Comparison of ENCODE assay signal across 20 cellular contexts in the genomic region with DNA sequence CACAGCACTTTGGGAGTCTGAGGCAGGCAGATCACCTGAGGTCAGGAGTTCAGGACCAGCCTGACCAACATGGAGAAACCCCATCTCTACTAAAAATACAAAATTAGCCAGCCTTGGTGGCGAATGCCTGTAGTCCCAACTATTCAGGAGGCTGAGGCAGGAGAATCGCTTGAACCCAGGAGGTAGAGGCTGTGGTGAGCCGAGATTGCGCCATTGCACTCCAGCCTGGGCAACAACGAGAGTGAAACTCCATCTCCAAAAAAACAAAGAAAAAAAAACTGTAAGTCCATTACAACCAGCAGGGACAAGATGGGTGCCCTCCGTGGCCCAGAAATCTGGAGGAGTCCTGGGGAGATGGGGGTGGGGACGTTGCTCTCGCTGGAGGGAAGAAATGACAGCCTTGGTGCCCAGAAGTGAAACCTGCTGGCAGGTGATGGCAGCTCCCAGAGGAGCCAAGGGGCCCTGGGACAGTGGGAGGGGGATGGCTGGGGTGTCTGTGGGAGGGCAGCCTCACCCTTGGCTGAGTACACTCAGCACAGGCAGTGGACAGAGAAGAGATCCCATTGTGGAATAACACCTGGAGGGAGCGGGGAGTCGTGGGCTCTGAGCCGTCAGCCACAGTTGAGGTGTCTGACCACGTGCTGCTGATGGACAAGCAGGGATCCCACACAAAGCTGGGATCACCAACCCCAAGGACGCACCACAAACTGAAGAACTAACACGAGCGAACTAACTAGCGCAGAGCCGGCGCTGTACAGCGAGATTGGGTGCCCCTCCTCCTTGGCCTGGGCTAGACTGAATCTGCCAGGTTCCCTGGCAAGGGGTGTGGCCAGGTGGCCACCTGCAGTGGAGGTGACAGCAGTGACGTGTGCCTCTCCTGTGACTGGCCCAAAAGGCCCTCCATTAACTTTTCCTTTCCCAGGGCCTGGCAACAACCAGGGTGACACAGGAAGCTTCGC. TPM values are rescaled to one million over a fixed set of nuclear protein-coding genes. Genes with fewer than 3 reads are reported as not detected.
A peak's percentile ranks its signal among the peaks of the same experiment; 100 is the strongest.
DNase-seq lines count a peak whose midpoint lies in the region; ATAC-seq and TF ChIP-seq lines count a peak whose summit lies in the region.
"Had no signal": no experiment of that assay in that cellular context is flagged by ENCODE, and none has a peak within 500 bp of the region (broad histone marks: within the 10 kb centered on the region; RNA-seq: fewer than 3 reads in every experiment).

No MANE protein-coding gene starts in this region.

- peaks cover 16 to 17% of the 10 kb centered on the region in 2 experiments; a peak in 3 of 4 replicates for H3K4me1 Mint-ChIP-seq in H9

- peak overlapping the region; percentile 94 to 98 (median 96) for H3K4me2 ChIP-seq in BLaER1 treated with 17β-estradiol and CSF1 and Interleukin-3, amounts not matched to agents 10 nM and 100 nM
- no peak overlapping the region for H3K4me2 ChIP-seq in H9 (ENCODE audit: insufficient read depth, insufficient read length, low read length)

- H3K23me2 ChIP-seq in H9 (ENCODE audit: insufficient read length, low read depth, low read length, poor library complexity, severe bottlenecking): peaks cover 14% of the 10 kb centered on the region

- no peak overlapping the region for H3K18ac ChIP-seq in H9 (ENCODE audit: insufficient read length, low read depth, low read length)

- H4K8ac ChIP-seq in H9 (replicated peaks; ENCODE audit: insufficient read length, low read depth, low read length): no peak overlapping the region

- no peak overlapping the region; a peak in 1 of 7 replicates for H3K27ac Mint-ChIP-seq in H9
- H3K27ac Mint-ChIP-seq: activated CD4-positive, alpha-beta T cell treated with anti-CD3 and anti-CD28 coated beads for 36 hours; activated naive CD8-positive, alpha-beta T cell treated with anti-CD3 and anti-CD28 coated beads, Interleukin-2, amount 10 ng/mL, durations not matched to agents 7 days and 5 days; T-helper 17 cell had no signal

- no CpG with 5 or more reads among the region's 21 CpGs for WGBS in H9 (ENCODE audit: extremely low coverage, insufficient read length, low lambda C conversion rate)
- WGBS in lung, 2 donors: 77 to 81% methylated on average over 21 of the region's 21 CpGs

- no peak overlapping the region for H2BK15ac ChIP-seq in H9 (ENCODE audit: low read depth, low read length)

- H3K9ac ChIP-seq in BLaER1 treated with 17β-estradiol and CSF1 and Interleukin-3, amounts not matched to agents 10 nM and 100 nM: peak overlapping the region in 5 of 11 experiments; percentile 1 to 87 (median 84); a peak in 6 of 22 replicates
- no peak overlapping the region for H3K9ac ChIP-seq in H9 (ENCODE audit: extremely low read depth, insufficient read length, low read length)

- H3K79me1 ChIP-seq in H9 (ENCODE audit: insufficient read depth, low read depth, low read length, poor library complexity, severe bottlenecking): no peaks in the 10 kb centered on the region

- no peak overlapping the region for H2AFZ ChIP-seq in H9 (ENCODE audit: low read length)

- H3K79me2 ChIP-seq in H9 (ENCODE audit: insufficient read depth, low read length): no peaks in the 10 kb centered on the region

- no peak overlapping the region for H3K4me3 Mint-ChIP-seq in H9
- H3K4me3 Mint-ChIP-seq: activated CD4-positive, alpha-beta T cell treated with anti-CD3 and anti-CD28 coated beads for 36 hours; activated naive CD8-positive, alpha-beta T cell treated with anti-CD3 and anti-CD28 coated beads, Interleukin-2, amount 10 ng/mL, durations not matched to agents 7 days and 5 days; T-helper 17 cell had no signal

- peak overlapping the region in 6 of 11 experiments; percentile 13 to 77 (median 29); a peak in 7 of 22 replicates for H3K27ac ChIP-seq in BLaER1 treated with 17β-estradiol and CSF1 and Interleukin-3, amounts not matched to agents 10 nM and 100 nM
- H3K27ac ChIP-seq in H9 (ENCODE audit: insufficient read length, low read depth, low read length) (no peak overlapping the region), SJCRH30 (no peak overlapping the region), lung (ENCODE audit: low read depth in 1 of 2, low read length in 1 of 2) (peak overlapping the region in 1 of 2 donors; percentile 71)
- H3K27ac ChIP-seq: suprapubic skin had no signal

- H3K4me1 ChIP-seq in BLaER1 treated with 17β-estradiol and CSF1 and Interleukin-3, amounts not matched to agents 10 nM and 100 nM: peaks cover 49 to 56% (median 52%) of the 10 kb centered on the region in 10 experiments
- H3K4me1 ChIP-seq in H9 (ENCODE audit: insufficient read depth, low read length) (no peaks in the 10 kb centered on the region), SJCRH30 (peaks cover 30% of the 10 kb centered on the region), lung (ENCODE audit: control insufficient read depth in 2 of 2, insufficient read depth in 2 of 2, low read length in 2 of 2) (peaks cover 0 to 5% of the 10 kb centered on the region in 2 donors)
- H3K4me1 ChIP-seq: prostate gland had no signal

- H3K4me3 ChIP-seq in BLaER1 treated with 17β-estradiol and CSF1 and Interleukin-3, amounts not matched to agents 10 nM and 100 nM: no peak overlapping the region
- H3K4me3 ChIP-seq in SJCRH30: no peak overlapping the region
- H3K4me3 ChIP-seq in lung: no peak overlapping the region
- H3K4me3 ChIP-seq: MG63, prostate gland, suprapubic skin had no signal

- peaks cover 3% of the 10 kb centered on the region in 2 experiments; a peak in 2 of 5 replicates for H3K9me3 Mint-ChIP-seq in H9
- H3K9me3 Mint-ChIP-seq: activated naive CD8-positive, alpha-beta T cell treated with anti-CD3 and anti-CD28 coated beads, Interleukin-2, amount 10 ng/mL, durations not matched to agents 7 days and 5 days had no signal

- no peak overlapping the region for H3K23ac ChIP-seq in H9 (ENCODE audit: insufficient read length, low read depth, low read length)

- peaks cover 0 to 4% (median 0%) of the 10 kb centered on the region in 11 experiments; a peak in 2 of 22 replicates for H3K36me3 ChIP-seq in BLaER1 treated with 17β-estradiol and CSF1 and Interleukin-3, amounts not matched to agents 10 nM and 100 nM
- H3K36me3 ChIP-seq in SJCRH30 (peaks cover 7% of the 10 kb centered on the region; the same call in 1 of the 2 replicates), lung (ENCODE audit: control insufficient read depth in 2 of 2, insufficient read depth in 2 of 2, low read length in 2 of 2) (no peaks in the 10 kb centered on the region)
- H3K36me3 ChIP-seq: prostate gland, suprapubic skin had no signal

- no peak overlapping the region for H3K56ac ChIP-seq in H9 (ENCODE audit: insufficient read length, low read depth, low read length)

- TF ChIP-seq CTCF in H9 (conservative IDR thresholded peaks at IDR 0.05): no peak
- TF ChIP-seq CTCF in lung (IDR thresholded peaks at IDR 0.05; ENCODE audit: control extremely low read depth, extremely low read depth): no peak

- no peak overlapping the region for H3K14ac ChIP-seq in H9 (ENCODE audit: insufficient read depth, low read length)

- H2BK5ac ChIP-seq in H9 (ENCODE audit: insufficient read length, low read length): no peak overlapping the region

- peaks cover 0 to 23% (median 0%) of the 10 kb centered on the region in 11 experiments; a peak in 8 of 22 replicates for H4K20me1 ChIP-seq in BLaER1 treated with 17β-estradiol and CSF1 and Interleukin-3, amounts not matched to agents 10 nM and 100 nM
- H4K20me1 ChIP-seq in H9 (ENCODE audit: control insufficient read depth, insufficient read depth, insufficient read length): no peaks in the 10 kb centered on the region

- no peak overlapping the region for H4K5ac ChIP-seq in H9 (ENCODE audit: insufficient read length, low read depth, low read length)

- H4K91ac ChIP-seq in H9 (ENCODE audit: insufficient read length, low read depth, low read length): no peak overlapping the region

- no peak overlapping the region for H2AK5ac ChIP-seq in H9 (ENCODE audit: insufficient read length, low read length)

- no peak overlapping the region for H2BK12ac ChIP-seq in H9 (ENCODE audit: insufficient read length, low read depth, low read length)

- no peak overlapping the region for H2BK20ac ChIP-seq in H9 (ENCODE audit: low read depth, low read length, poor library complexity, severe bottlenecking)

- H3K9me3 ChIP-seq in BLaER1 treated with 17β-estradiol and CSF1 and Interleukin-3, amounts not matched to agents 10 nM and 100 nM (replicated peaks in 1 of 11): peaks cover 0 to 6% (median 0%) of the 10 kb centered on the region in 11 experiments; a peak in 1 of 22 replicates
- H3K9me3 ChIP-seq in H9 (ENCODE audit: control insufficient read depth, low read depth, low read length): no peaks in the 10 kb centered on the region
- H3K9me3 ChIP-seq in SJCRH30 (replicated peaks): no peaks in the 10 kb centered on the region
- H3K9me3 ChIP-seq in lung (ENCODE audit: control insufficient read depth in 2 of 2, insufficient read depth in 1 of 2, low read length in 1 of 2): peaks cover 0 to 2% of the 10 kb centered on the region in 2 donors
- H3K9me3 ChIP-seq: MG63, prostate gland, suprapubic skin had no signal

- intact Hi-C loops in head of caudate nucleus (cut with DNase I): no loop called here

- H3K4ac ChIP-seq in H9 (ENCODE audit: low read depth, low read length): no peak overlapping the region

- H3K27me3 Mint-ChIP-seq in H9 (ENCODE audit: low read depth): peaks cover 74% of the 10 kb centered on the region

- H2BK120ac ChIP-seq in H9 (ENCODE audit: low read depth, low read length, poor library complexity, severe bottlenecking): no peak overlapping the region

- DNase-seq in H9: peak; percentile 33
- DNase-seq in SJCRH30: peak; percentile 50 to 66
- DNase-seq in lung (ENCODE audit: low spot score): peak; percentile 69
- DNase-seq in UCSD-AML1 (lab: John Stamatoyannopoulos, UW; ENCODE audit: unreplicated experiment): no peak
- no peak for DNase-seq in head of caudate nucleus
- DNase-seq: activated CD4-positive, alpha-beta T cell treated with anti-CD3 and anti-CD28 coated beads for 36 hours; activated naive CD8-positive, alpha-beta T cell treated with anti-CD3 and anti-CD28 coated beads, Interleukin-2, amount 10 ng/mL, durations not matched to agents 7 days and 5 days; activated T-cell treated with anti-CD3 and anti-CD28 coated beads for 4 hours; C1 segment of cervical spinal cord; caudate nucleus; GDM1; MG63; NCI-H524 treated with DMSO at 0.1 percent for 48 hours; stimulated activated CD4-positive, alpha-beta T cell treated with anti-CD3 and anti-CD28 coated beads, Interleukin-15, amount 100 ng/mL, for 24 hours; T-helper 17 cell had no signal

- no peaks in the 10 kb centered on the region for H3K36me3 Mint-ChIP-seq in H9 (ENCODE audit: insufficient read depth in 1 of 3, low read depth in 3 of 3)
- H3K36me3 Mint-ChIP-seq: activated naive CD8-positive, alpha-beta T cell treated with anti-CD3 and anti-CD28 coated beads, Interleukin-2, amount 10 ng/mL, durations not matched to agents 7 days and 5 days had no signal

- peaks cover 18 to 37% (median 23%) of the 10 kb centered on the region in 11 experiments; a peak in 17 of 22 replicates for H3K27me3 ChIP-seq in BLaER1 treated with 17β-estradiol and CSF1 and Interleukin-3, amounts not matched to agents 10 nM and 100 nM
- H3K27me3 ChIP-seq in H9 (ENCODE audit: insufficient read depth, low read length) (peaks cover 24% of the 10 kb centered on the region), SJCRH30 (no peaks in the 10 kb centered on the region), lung (ENCODE audit: control insufficient read depth, insufficient read depth) (no peaks in the 10 kb centered on the region)
- H3K27me3 ChIP-seq: MG63, suprapubic skin had no signal

- ATAC-seq in lung (ENCODE audit: insufficient read depth, low FRiP score) (no peak), HG03571 (IDR thresholded peaks at IDR 0.05; ENCODE audit: unreplicated experiment) (no peak), GM18868 (IDR thresholded peaks at IDR 0.05; ENCODE audit: unreplicated experiment) (no peak)
- ATAC-seq: activated CD4-positive, alpha-beta T cell treated with anti-CD3 and anti-CD28 coated beads for 36 hours; T-helper 17 cell had no signal

- H3T11ph ChIP-seq in H9 (ENCODE audit: low read length): no peak overlapping the region

RNA-seq across cellular contexts. Expression of a gene that starts 46.9 kb away (rescaled TPM):
- total RNA-seq in H9 (2021): 1.7 and 3.1 TPM in 2 replicates
- total RNA-seq in SJCRH30 (2014; rRNA removed; shearing (Covaris generic)): 17.4 and 20.0 TPM in 2 replicates
- total RNA-seq in lung: 10 to 100 TPM; 24.4 to 24.9 TPM
- 10 to 100 TPM in 1 of 2 donors, 1 to 10 TPM in 1; 7.6 to 10.5 TPM for polyA plus RNA-seq in lung

RNA-seq across cellular contexts. Expression of a gene that starts 53.3 kb away (rescaled TPM):
- total RNA-seq in H9 (2021) (43.2 and 43.8 TPM in 2 replicates), lung (100 to 1,000 TPM in 1 of 2 donors, 10 to 100 TPM in 1; 56.0 to 127 TPM)
- 97.0 and 99.8 TPM in 2 replicates for total RNA-seq in SJCRH30 (2014; rRNA removed; shearing (Covaris generic))
- polyA plus RNA-seq in lung: 10 to 100 TPM; 69.6 to 95.3 TPM

Comparison
In these comparisons a context has a peak if more than half of its experiments do, and no peak if none do; other contexts are left out.
1. H3K27ac ChIP-seq: peak in BLaER1 treated with 17β-estradiol and CSF1 and Interleukin-3, amounts not matched to agents 10 nM and 100 nM (6 of 11); none in H9 (single experiment) and SJCRH30 (single experiment).
2. DNase-seq: peak in H9 (single experiment), SJCRH30 (2 of 2) and lung (single experiment); none in UCSD-AML1 (single experiment) and head of caudate nucleus (0 of 42).